Comparison of ENCODE assay signal across 14 cellular contexts in the genomic region with DNA sequence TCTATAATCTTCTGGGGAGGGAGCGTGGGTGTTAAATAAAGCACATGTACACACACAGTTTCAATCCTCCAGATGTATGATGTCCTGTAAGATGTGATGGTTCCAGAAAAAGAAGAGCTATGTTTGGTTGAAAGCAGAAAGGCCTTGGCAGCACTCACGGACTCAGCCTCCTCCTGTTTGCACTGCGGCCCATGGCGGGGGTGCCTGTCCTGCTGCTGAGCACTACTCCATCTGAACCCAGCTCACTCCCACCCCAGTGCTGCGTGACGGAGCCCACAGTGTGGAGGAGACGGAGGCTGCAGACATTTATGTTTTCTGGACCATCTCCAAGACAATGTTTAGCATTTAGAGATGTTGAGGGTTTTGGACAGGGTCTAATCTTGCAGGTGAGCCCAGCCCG.
"Had no signal": no experiment of that assay in that cellular context is flagged by ENCODE, and none has a peak within 500 bp of the region (broad histone marks: within the 10 kb centered on the region; RNA-seq: fewer than 3 reads in every experiment).

No MANE protein-coding gene starts in this region.

- H3K4me3 ChIP-seq: adrenal gland, right lobe of liver, SJSA1, spleen, transverse colon had no signal

- H3K27ac ChIP-seq: adrenal gland, parathyroid adenoma, right lobe of liver, SJSA1, spleen had no signal

- H3K27me3 ChIP-seq: adrenal gland, right lobe of liver, transverse colon had no signal

- H3K9me3 ChIP-seq: adrenal gland, right lobe of liver, transverse colon had no signal

- H3K4me1 ChIP-seq: adrenal gland, parathyroid adenoma, SJSA1, spleen, transverse colon had no signal

- DNase-seq: activated CD4-positive, alpha-beta T cell treated with anti-CD3 and anti-CD28 coated beads for 4 hours; activated CD8-positive, alpha-beta T cell treated with anti-CD3 and anti-CD28 coated beads, Interleukin-2, amount 10 ng/mL, durations not matched to agents 7 days and 5 days; activated naive CD4-positive, alpha-beta T cell treated with anti-CD3 and anti-CD28 coated beads for 36 hours; adrenal gland; erythroblast; spleen; stimulated activated CD4-positive, alpha-beta T cell treated with anti-CD3 and anti-CD28 coated beads, Interleukin-2, amount 100 ng/mL, for 24 hours; stimulated activated naive CD4-positive, alpha-beta T cell; substantia nigra; T-helper 9 cell; transverse colon had no signal

- ATAC-seq: activated CD8-positive, alpha-beta T cell treated with anti-CD3 and anti-CD28 coated beads, Interleukin-2, amount 10 ng/mL, durations not matched to agents 7 days and 5 days; right lobe of liver had no signal

- H3K36me3 ChIP-seq: adrenal gland, right lobe of liver, SJSA1, spleen, transverse colon had no signal
